ENCODE assay signal across 13 cellular contexts in the genomic region with DNA sequence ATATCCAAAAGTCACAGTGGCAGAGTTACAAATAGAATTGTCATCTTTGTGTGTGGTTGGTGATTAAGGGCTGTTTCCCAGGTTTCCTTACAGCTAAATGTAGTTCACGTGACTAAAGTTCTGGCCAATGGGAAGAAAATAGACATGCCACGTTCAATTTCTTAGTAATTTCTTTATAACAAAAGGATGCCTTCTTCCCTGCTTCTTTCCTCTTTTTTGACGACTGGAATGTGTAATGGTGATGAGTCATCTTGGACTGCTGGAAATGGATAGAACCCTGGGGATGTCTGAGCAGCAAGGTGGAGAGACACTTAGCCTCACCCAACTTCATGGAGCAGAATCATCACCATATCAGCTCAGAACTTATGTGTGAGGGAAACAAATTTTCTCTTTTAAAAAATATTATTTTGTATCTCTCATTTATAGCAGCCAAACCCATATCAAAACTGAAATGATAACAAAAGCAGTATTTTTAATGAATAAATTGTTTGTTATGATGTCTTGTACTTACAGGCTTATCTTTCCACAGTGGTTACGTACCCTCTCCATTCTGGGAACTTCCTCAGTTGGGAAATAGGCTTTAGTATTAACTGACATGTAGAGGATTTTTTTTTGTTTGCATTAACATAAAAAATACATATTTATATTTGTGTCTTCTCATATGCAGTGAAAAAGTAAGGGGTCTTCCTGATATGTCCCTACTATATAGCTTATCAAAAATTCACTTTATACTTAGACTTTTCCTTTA.
DNase-seq lines count a peak whose midpoint lies in the region; ATAC-seq and TF ChIP-seq lines count a peak whose summit lies in the region.
"Had no signal": no experiment of that assay in that cellular context is flagged by ENCODE, and none has a peak within 500 bp of the region (broad histone marks: within the 10 kb centered on the region; RNA-seq: fewer than 3 reads in every experiment).

No MANE protein-coding gene starts in this region.

- intact Hi-C loops in IMR-90 (cut with micrococcal nuclease): no loop called here
- intact Hi-C loops in mammary epithelial cell (cut with micrococcal nuclease): no loop called here

- POLR2A ChIA-PET in BJ (lab: Charles Lee) (no interaction called here), IMR-90 (lab: Charles Lee; ENCODE audit: unreplicated experiment) (no interaction called here)

- whole genome bisulfite sequencing in IMR-90 (ENCODE audit: extremely low coverage in 2 of 2, insufficient read length in 1 of 2), 2 experiments: no CpG with 5 or more reads among the region's 4 CpGs
- 53% methylated on average over 4 of the region's 4 CpGs for WGBS in mammary epithelial cell (ENCODE audit: low coverage, missing lambda C conversion rate)

- DNase-seq in BJ (ENCODE audit: low read depth): peak; percentile 1
- DNase-seq in IMR-90: peak; percentile 31
- DNase-seq in mammary epithelial cell: peak; percentile 32
- DNase-seq in kidney tubule cell (ENCODE audit: low spot score): peak; percentile 72
- no peak for DNase-seq in MV-4-11 (lab: John Stamatoyannopoulos, UW)
- no peak for DNase-seq in NCI-H2227 treated with DMSO at 0.1 percent for 48 hours (lab: John Stamatoyannopoulos, UW)
- DNase-seq in osteoblast (ENCODE audit: insufficient read length, low spot score, missing footprints): no peak
- DNase-seq: BE2C; DND-41; effector memory CD4-positive, alpha-beta T cell; NCI-H2081 treated with DMSO at 0.1 percent for 48 hours; substantia nigra had no signal

- no peaks in the 10 kb centered on the region for H3K79me1 ChIP-seq in IMR-90 (ENCODE audit: low read depth in 1 of 2, low read length in 2 of 2)

- BruUV-seq in IMR-90 (replicated peaks; lab: Mats Ljungman, UMichigan) (no TSS peak), mammary epithelial cell (replicated peaks; lab: Mats Ljungman, UMichigan) (no TSS peak)

- no peaks in the 10 kb centered on the region for H3K9me3 ChIP-seq in IMR-90 (ENCODE audit: control insufficient read depth, insufficient read depth, low read length)
- H3K9me3 ChIP-seq in mammary epithelial cell (replicated peaks; ENCODE audit: insufficient read depth, low read length): no peaks in the 10 kb centered on the region
- H3K9me3 ChIP-seq in osteoblast (ENCODE audit: low read depth, low read length): no peaks in the 10 kb centered on the region
- H3K9me3 ChIP-seq: BE2C had no signal

- H4K20me1 ChIP-seq in IMR-90 (ENCODE audit: insufficient read depth, low read length) (no peaks in the 10 kb centered on the region), mammary epithelial cell (ENCODE audit: insufficient read depth, low read length) (no peaks in the 10 kb centered on the region), osteoblast (ENCODE audit: insufficient read depth, low read length) (no peaks in the 10 kb centered on the region)

- H2AK5ac ChIP-seq in IMR-90 (ENCODE audit: low read depth, low read length): no peak overlapping the region

- no peak overlapping the region for H2BK5ac ChIP-seq in IMR-90 (ENCODE audit: low read depth, low read length, poor library complexity, severe bottlenecking)

- H3K79me2 ChIP-seq in mammary epithelial cell (ENCODE audit: insufficient read depth, low read length): no peaks in the 10 kb centered on the region
- no peaks in the 10 kb centered on the region for H3K79me2 ChIP-seq in osteoblast (ENCODE audit: insufficient read depth, low read length)

- H3K4me3 ChIP-seq in BJ (ENCODE audit: low read depth, low read length) (no peak overlapping the region), IMR-90 (ENCODE audit: insufficient read depth, low read depth, low read length) (no peak overlapping the region), mammary epithelial cell (replicated peaks in 1 of 3; ENCODE audit: insufficient read depth in 1 of 3, low read depth in 2 of 3, low read length in 3 of 3) (no peak overlapping the region), osteoblast (ENCODE audit: insufficient read depth, low read length) (no peak overlapping the region)

- H2BK15ac ChIP-seq in IMR-90 (ENCODE audit: low read depth, low read length): no peak overlapping the region

- H2BK120ac ChIP-seq in IMR-90 (ENCODE audit: low read depth, low read length): no peak overlapping the region

- H3K9me1 ChIP-seq in IMR-90 (ENCODE audit: insufficient read depth, low read length): no peaks in the 10 kb centered on the region

- H2AK9ac ChIP-seq in IMR-90 (replicated peaks; ENCODE audit: low read depth, low read length, poor library complexity): no peak overlapping the region

- H2BK20ac ChIP-seq in IMR-90 (ENCODE audit: low read depth, low read length): no peak overlapping the region

- in situ Hi-C loops in IMR-90 (cut with MboI; ENCODE audit: low sequenced_read_pairs): no loop called here
- in situ Hi-C loops in mammary epithelial cell (cut with MboI; ENCODE audit: low sequenced_read_pairs in 2 of 2): no loop called here

- H3K4me1 ChIP-seq in IMR-90 (ENCODE audit: control insufficient read depth, insufficient read depth, low read length): no peaks in the 10 kb centered on the region
- no peaks in the 10 kb centered on the region for H3K4me1 ChIP-seq in mammary epithelial cell (ENCODE audit: insufficient read depth, low read length)
- H3K4me1 ChIP-seq in osteoblast (ENCODE audit: insufficient read depth, low read length): no peaks in the 10 kb centered on the region
- H3K4me1 ChIP-seq: BE2C had no signal

- H3K14ac ChIP-seq in IMR-90 (replicated peaks; ENCODE audit: low read depth, low read length): no peak overlapping the region

- no peak for TF ChIP-seq RAD21 in IMR-90 (IDR thresholded peaks at IDR 0.05; ENCODE audit: low read length)

- no peak overlapping the region for H4K5ac ChIP-seq in IMR-90 (ENCODE audit: low read depth, low read length)

- ATAC-seq in IMR-90 (ENCODE audit: low read depth) (peak; percentile 61), GM21526 (IDR thresholded peaks at IDR 0.05; ENCODE audit: low FRiP score, unreplicated experiment) (no peak)

- H4K91ac ChIP-seq in IMR-90 (ENCODE audit: insufficient read depth, low read depth, low read length): no peak overlapping the region

- H3K27ac ChIP-seq in IMR-90 (ENCODE audit: insufficient read depth, low read length) (no peak overlapping the region), mammary epithelial cell (ENCODE audit: insufficient read depth, low read depth, low read length) (no peak overlapping the region), osteoblast (ENCODE audit: low read depth, low read length) (no peak overlapping the region)

- no peak overlapping the region for H4K8ac ChIP-seq in IMR-90 (ENCODE audit: low read depth in 2 of 2, low read length in 2 of 2)

- dilution Hi-C loops in IMR-90 (cut with HindIII; ENCODE audit: low sequenced_read_pairs, unreplicated experiment): no loop called here
- dilution Hi-C loops in mammary epithelial cell (cut with HindIII; ENCODE audit: low sequenced_read_pairs): no loop called here

- no peak for TF ChIP-seq POLR2A in IMR-90 (IDR thresholded peaks at IDR 0.05; ENCODE audit: low read depth, low read length)

- H3K4ac ChIP-seq in IMR-90 (ENCODE audit: low read depth, low read length): no peak overlapping the region

- H3K56ac ChIP-seq in IMR-90 (ENCODE audit: extremely low read depth, insufficient read depth, low read length): no peak overlapping the region

- H3K36me3 ChIP-seq in BJ (ENCODE audit: control insufficient read depth, insufficient read depth, low read length): no peaks in the 10 kb centered on the region
- no peaks in the 10 kb centered on the region for H3K36me3 ChIP-seq in IMR-90 (ENCODE audit: control insufficient read depth, insufficient read depth, low read length)
- H3K36me3 ChIP-seq in mammary epithelial cell (ENCODE audit: insufficient read depth, low read length): no peaks in the 10 kb centered on the region
- no peaks in the 10 kb centered on the region for H3K36me3 ChIP-seq in osteoblast (ENCODE audit: insufficient read depth, low read length)
- H3K36me3 ChIP-seq: BE2C had no signal

- H2AFZ ChIP-seq in IMR-90 (replicated peaks; ENCODE audit: low read length, poor library complexity): no peak overlapping the region
- no peak overlapping the region for H2AFZ ChIP-seq in mammary epithelial cell (ENCODE audit: low read depth, low read length)
- H2AFZ ChIP-seq in osteoblast (ENCODE audit: low read length): no peak overlapping the region

- H3K18ac ChIP-seq in IMR-90 (ENCODE audit: low read depth, low read length): no peak overlapping the region

- TF ChIP-seq CTCF in BJ (IDR thresholded peaks at IDR 0.05; ENCODE audit: insufficient read depth, low read depth, low read length) (no peak), IMR-90 (conservative IDR thresholded peaks at IDR 0.05; ENCODE audit: low read depth, low read length) (no peak), mammary epithelial cell (conservative IDR thresholded peaks at IDR 0.05 in 1 of 2, IDR thresholded peaks at IDR 0.05 in 1 of 2; ENCODE audit: extremely low read depth in 1 of 2, insufficient read depth in 1 of 2, low read depth in 1 of 2, low read length in 2 of 2) (no peak), osteoblast (IDR thresholded peaks at IDR 0.05; ENCODE audit: extremely low read depth, low read depth, low read length) (no peak)

- no peak overlapping the region for H3K4me2 ChIP-seq in IMR-90 (ENCODE audit: low read depth, low read length)
- no peak overlapping the region for H3K4me2 ChIP-seq in mammary epithelial cell (ENCODE audit: insufficient read depth, low read depth, low read length)
- no peak overlapping the region for H3K4me2 ChIP-seq in osteoblast (ENCODE audit: insufficient read depth, low read length)

- H3K9ac ChIP-seq in IMR-90 (ENCODE audit: low read depth, low read length) (no peak overlapping the region), mammary epithelial cell (ENCODE audit: insufficient read depth, low read length) (no peak overlapping the region)

- CTCF ChIA-PET in BJ (lab: Yijun Ruan, JAX): no interaction called here
- CTCF ChIA-PET in IMR-90 (lab: Yijun Ruan, JAX): interaction anchor here (0.6 kb wide), 1 partner anchor 1371 kb away, joined by 3 read pairs; no protein-coding TSS in a partner anchor
- CTCF ChIA-PET in mammary epithelial cell (lab: Charles Lee; ENCODE audit: low non-redundant PET): no interaction called here

- H3K27me3 ChIP-seq in BJ (ENCODE audit: control insufficient read depth, insufficient read depth, low read length) (no peaks in the 10 kb centered on the region), IMR-90 (ENCODE audit: control insufficient read depth, insufficient read depth, low read length) (no peaks in the 10 kb centered on the region), mammary epithelial cell (ENCODE audit: insufficient read depth, low read length) (no peaks in the 10 kb centered on the region), osteoblast (ENCODE audit: insufficient read depth, low read length) (no peaks in the 10 kb centered on the region)
- H3K27me3 ChIP-seq: BE2C had no signal

- no peak overlapping the region for H3K23ac ChIP-seq in IMR-90 (ENCODE audit: low read depth, low read length)

TF ChIP-seq in IMR-90, 13 proteins besides CTCF, POLR2A, EP300 and RAD21:
- TF ChIP-seq FOS (IDR thresholded peaks at IDR 0.05; ENCODE audit: low read depth, low read length) (0 out of 2 replicates have a peak, but pooled peaks have one; percentile 25), RFX5 (IDR thresholded peaks at IDR 0.05; ENCODE audit: low read depth, low read length) (no peak)

Comparison
In these comparisons a context has a peak if more than half of its experiments do, and no peak if none do; other contexts are left out.
1. DNase-seq: peak in BJ (single experiment), IMR-90 (single experiment), mammary epithelial cell (single experiment) and kidney tubule cell (single experiment); none in MV-4-11 (single experiment), NCI-H2227 treated with DMSO at 0.1 percent for 48 hours (single experiment) and osteoblast (single experiment).